In the genomic region with DNA sequence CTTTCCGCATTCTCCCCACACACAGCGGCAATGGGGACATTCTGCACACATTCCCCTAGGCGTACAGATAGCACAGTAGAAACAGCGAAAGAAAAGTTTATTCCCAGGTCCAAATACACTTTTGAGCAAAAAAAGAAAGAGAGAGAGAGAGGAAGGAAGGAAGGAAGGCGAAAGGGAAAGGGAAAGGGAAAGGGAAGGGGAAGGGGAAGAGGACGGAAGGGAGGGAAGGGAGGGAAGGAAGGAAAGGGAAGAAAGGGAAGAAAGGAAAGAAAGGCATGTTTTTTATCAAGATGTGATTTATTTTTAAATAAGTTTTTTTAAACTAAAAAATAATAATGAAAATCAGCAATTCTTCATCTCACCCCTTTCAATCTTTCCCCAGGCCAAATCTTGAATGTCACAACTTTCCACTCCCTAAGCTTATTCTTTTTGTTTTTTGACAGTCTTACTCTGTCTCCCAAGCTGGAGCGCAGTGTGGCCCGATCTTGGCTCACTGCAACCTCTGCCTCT, we compare ENCODE assay signal across 7 cellular contexts.
"Had no signal": no experiment of that assay in that cellular context is flagged by ENCODE, and none has a peak within 500 bp of the region (broad histone marks: within the 10 kb centered on the region; RNA-seq: fewer than 3 reads in every experiment).

No MANE protein-coding gene starts in this region.

- H3K4me2 ChIP-seq: GM23338 had no signal

- DNase-seq: H7, KG1 had no signal

- H3K4me3 Mint-ChIP-seq: GM23338, IgD-negative memory B cell had no signal

- H3K9me3 Mint-ChIP-seq: GM23338 had no signal

- FAIRE-seq: HTR-8/SVneo had no signal

- H3K4me1 Mint-ChIP-seq: GM23338, IgD-negative memory B cell had no signal

- ATAC-seq: GM23338, HCT116 had no signal

- H3K36me3 ChIP-seq: HAP-1 had no signal

- H3K4me1 ChIP-seq: HAP-1 had no signal

- H3K27ac Mint-ChIP-seq: GM23338, IgD-negative memory B cell had no signal

- H3K4me3 ChIP-seq: GM23338, HAP-1 had no signal

- H3K36me3 Mint-ChIP-seq: IgD-negative memory B cell had no signal

- H2AFZ ChIP-seq: GM23338 had no signal

- H3K27me3 Mint-ChIP-seq: IgD-negative memory B cell had no signal

- H3K9me3 ChIP-seq: HAP-1 had no signal
